Comparison of ENCODE assay signal across 1 cellular context in the genomic region with DNA sequence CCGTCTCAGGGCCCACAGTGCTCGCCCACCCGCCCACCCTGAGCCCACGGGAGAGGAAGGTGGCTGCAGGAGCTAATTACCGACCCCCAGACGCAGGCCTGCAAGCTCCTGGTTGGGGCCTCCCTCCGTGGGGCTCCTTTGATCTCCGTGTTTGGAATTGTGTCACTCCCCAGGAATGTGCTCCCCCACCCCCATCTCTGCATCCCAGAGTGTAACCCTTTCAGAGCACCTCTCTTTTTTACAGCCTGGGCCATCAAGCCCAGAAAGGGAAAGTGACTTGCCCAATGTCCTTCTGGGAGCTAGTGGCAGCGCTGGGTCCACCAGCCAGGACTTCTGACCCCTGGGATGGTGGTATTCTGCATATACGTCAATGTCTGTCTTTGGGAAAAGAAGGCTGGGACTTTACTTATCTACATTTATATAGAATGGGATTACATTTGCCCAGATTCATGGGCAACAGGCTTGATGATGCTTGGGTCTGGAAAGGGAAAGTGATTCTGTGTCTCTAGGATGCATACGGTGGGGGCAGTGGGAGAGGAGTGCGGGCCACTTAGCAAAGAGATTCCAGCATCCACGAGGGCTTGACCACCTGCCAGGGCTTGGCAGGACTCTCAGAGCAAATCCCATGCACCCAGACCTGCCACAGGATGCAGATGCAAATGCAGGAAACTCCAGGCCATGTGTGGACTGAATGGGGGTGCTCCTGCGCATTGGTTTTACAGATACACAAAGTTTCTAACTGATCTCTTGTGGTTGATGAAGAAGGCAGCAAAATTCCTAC.
TF ChIP-seq lines count a peak whose summit lies in the region.

No MANE protein-coding gene starts in this region.

TF ChIP-seq in HepG2, 621 proteins besides CTCF, POLR2A, EP300 and RAD21 (continued from another document and continues in another):
- TF ChIP-seq ZHX2 (IDR thresholded peaks at IDR 0.05; ENCODE audit: low read depth) (no peak), ZHX2 (CRISPR knock-in tag; IDR thresholded peaks at IDR 0.05; ENCODE audit: borderline replicate concordance) (no peak), PRDM10 (CRISPR knock-in tag; IDR thresholded peaks at IDR 0.05; ENCODE audit: low read depth) (no peak), ZBTB7B (CRISPR knock-in tag; IDR thresholded peaks at IDR 0.05) (0 out of 2 replicates have a peak, but pooled peaks have one; percentile 24), ZFP36L1 (CRISPR knock-in tag; IDR thresholded peaks at IDR 0.05) (no peak), ZNF3 (CRISPR knock-in tag; IDR thresholded peaks at IDR 0.05) (no peak), MXI1 (IDR thresholded peaks at IDR 0.05; ENCODE audit: borderline replicate concordance, low read depth, low read length) (no peak), CREB1 (IDR thresholded peaks at IDR 0.05) (no peak), CREB1 (CRISPR knock-in tag; IDR thresholded peaks at IDR 0.05) (no peak), ZNF619 (CRISPR knock-in tag; IDR thresholded peaks at IDR 0.05) (no peak), PAX8 (CRISPR knock-in tag; IDR thresholded peaks at IDR 0.05; ENCODE audit: borderline replicate concordance) (no peak), NFE2L1 (CRISPR knock-in tag; IDR thresholded peaks at IDR 0.05; ENCODE audit: borderline replicate concordance) (no peak), ZNF615 (CRISPR knock-in tag; IDR thresholded peaks at IDR 0.05; ENCODE audit: borderline replicate concordance) (no peak), ZNF562 (CRISPR knock-in tag; IDR thresholded peaks at IDR 0.05; ENCODE audit: borderline replicate concordance) (no peak), ZNF713 (CRISPR knock-in tag; IDR thresholded peaks at IDR 0.05) (no peak), RARG (CRISPR knock-in tag; IDR thresholded peaks at IDR 0.05; ENCODE audit: low read depth) (no peak), TFDP1 (CRISPR knock-in tag; IDR thresholded peaks at IDR 0.05; ENCODE audit: borderline replicate concordance) (no peak), JUND (CRISPR knock-in tag; IDR thresholded peaks at IDR 0.05) (peak; percentile 94), ZNF335 (CRISPR knock-in tag; IDR thresholded peaks at IDR 0.05) (no peak), ZNF609 (CRISPR knock-in tag; IDR thresholded peaks at IDR 0.05; ENCODE audit: borderline replicate concordance) (no peak), ZFAT (CRISPR knock-in tag; conservative IDR thresholded peaks at IDR 0.05) (no peak), ZNF589 (CRISPR knock-in tag; conservative IDR thresholded peaks at IDR 0.05) (no peak), FOSL2 (CRISPR knock-in tag; IDR thresholded peaks at IDR 0.05) (peak; percentile 73), TBL1XR1 (IDR thresholded peaks at IDR 0.05; ENCODE audit: borderline replicate concordance, low read length, partially characterized antibody) (no peak)
- TF ChIP-seq, protein P1, sequence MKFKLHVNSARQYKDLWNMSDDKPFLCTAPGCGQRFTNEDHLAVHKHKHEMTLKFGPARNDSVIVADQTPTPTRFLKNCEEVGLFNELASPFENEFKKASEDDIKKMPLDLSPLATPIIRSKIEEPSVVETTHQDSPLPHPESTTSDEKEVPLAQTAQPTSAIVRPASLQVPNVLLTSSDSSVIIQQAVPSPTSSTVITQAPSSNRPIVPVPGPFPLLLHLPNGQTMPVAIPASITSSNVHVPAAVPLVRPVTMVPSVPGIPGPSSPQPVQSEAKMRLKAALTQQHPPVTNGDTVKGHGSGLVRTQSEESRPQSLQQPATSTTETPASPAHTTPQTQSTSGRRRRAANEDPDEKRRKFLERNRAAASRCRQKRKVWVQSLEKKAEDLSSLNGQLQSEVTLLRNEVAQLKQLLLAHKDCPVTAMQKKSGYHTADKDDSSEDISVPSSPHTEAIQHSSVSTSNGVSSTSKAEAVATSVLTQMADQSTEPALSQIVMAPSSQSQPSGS (CRISPR knock-in tag; IDR thresholded peaks at IDR 0.05) = peak; percentile 97
- TF ChIP-seq, protein P2, sequence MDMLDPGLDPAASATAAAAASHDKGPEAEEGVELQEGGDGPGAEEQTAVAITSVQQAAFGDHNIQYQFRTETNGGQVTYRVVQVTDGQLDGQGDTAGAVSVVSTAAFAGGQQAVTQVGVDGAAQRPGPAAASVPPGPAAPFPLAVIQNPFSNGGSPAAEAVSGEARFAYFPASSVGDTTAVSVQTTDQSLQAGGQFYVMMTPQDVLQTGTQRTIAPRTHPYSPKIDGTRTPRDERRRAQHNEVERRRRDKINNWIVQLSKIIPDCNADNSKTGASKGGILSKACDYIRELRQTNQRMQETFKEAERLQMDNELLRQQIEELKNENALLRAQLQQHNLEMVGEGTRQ (IDR thresholded peaks at IDR 0.05; ENCODE audit: low read depth, low read length) = no peak
- TF ChIP-seq, protein P2 (CRISPR knock-in tag; IDR thresholded peaks at IDR 0.05; ENCODE audit: borderline replicate concordance) = no peak
- TF ChIP-seq, protein P3, sequence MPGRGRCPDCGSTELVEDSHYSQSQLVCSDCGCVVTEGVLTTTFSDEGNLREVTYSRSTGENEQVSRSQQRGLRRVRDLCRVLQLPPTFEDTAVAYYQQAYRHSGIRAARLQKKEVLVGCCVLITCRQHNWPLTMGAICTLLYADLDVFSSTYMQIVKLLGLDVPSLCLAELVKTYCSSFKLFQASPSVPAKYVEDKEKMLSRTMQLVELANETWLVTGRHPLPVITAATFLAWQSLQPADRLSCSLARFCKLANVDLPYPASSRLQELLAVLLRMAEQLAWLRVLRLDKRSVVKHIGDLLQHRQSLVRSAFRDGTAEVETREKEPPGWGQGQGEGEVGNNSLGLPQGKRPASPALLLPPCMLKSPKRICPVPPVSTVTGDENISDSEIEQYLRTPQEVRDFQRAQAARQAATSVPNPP (CRISPR knock-in tag; IDR thresholded peaks at IDR 0.05) = no peak
